In the genomic region with DNA sequence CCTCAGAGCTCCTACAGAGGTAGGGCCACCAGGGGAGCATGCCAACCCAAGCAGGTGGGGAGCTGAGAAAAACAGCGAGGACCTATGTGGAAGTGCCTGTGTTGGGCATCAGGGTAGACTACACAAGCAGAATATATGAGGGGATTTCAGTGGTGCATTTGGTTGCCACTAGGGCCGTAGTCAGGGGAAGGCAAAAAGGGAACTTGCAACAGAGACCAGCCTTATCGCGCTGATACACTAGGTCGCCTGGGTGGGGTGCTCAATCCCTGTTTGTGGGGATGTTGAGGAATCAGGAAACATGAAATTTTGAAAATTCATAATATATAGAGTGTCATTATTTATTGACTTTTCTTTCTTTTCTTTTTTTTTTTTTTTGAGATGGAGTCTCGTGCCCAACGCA, we compare ENCODE assay signal across 1 cellular context.
TF ChIP-seq lines count a peak whose summit lies in the region.

No MANE protein-coding gene starts in this region.

TF ChIP-seq in GM12878, 131 proteins besides CTCF, POLR2A, EP300 and RAD21 (continued from another document):
- TF ChIP-seq, protein P1, sequence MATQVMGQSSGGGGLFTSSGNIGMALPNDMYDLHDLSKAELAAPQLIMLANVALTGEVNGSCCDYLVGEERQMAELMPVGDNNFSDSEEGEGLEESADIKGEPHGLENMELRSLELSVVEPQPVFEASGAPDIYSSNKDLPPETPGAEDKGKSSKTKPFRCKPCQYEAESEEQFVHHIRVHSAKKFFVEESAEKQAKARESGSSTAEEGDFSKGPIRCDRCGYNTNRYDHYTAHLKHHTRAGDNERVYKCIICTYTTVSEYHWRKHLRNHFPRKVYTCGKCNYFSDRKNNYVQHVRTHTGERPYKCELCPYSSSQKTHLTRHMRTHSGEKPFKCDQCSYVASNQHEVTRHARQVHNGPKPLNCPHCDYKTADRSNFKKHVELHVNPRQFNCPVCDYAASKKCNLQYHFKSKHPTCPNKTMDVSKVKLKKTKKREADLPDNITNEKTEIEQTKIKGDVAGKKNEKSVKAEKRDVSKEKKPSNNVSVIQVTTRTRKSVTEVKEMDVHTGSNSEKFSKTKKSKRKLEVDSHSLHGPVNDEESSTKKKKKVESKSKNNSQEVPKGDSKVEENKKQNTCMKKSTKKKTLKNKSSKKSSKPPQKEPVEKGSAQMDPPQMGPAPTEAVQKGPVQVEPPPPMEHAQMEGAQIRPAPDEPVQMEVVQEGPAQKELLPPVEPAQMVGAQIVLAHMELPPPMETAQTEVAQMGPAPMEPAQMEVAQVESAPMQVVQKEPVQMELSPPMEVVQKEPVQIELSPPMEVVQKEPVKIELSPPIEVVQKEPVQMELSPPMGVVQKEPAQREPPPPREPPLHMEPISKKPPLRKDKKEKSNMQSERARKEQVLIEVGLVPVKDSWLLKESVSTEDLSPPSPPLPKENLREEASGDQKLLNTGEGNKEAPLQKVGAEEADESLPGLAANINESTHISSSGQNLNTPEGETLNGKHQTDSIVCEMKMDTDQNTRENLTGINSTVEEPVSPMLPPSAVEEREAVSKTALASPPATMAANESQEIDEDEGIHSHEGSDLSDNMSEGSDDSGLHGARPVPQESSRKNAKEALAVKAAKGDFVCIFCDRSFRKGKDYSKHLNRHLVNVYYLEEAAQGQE (IDR thresholded peaks at IDR 0.05; ENCODE audit: low read depth, low read length) = no peak
- TF ChIP-seq MXI1 (IDR thresholded peaks at IDR 0.05; ENCODE audit: low read depth, low read length) (no peak), POLR2AphosphoS2 (IDR thresholded peaks at IDR 0.05; ENCODE audit: low read depth, low read length) (no peak), GABPA (IDR thresholded peaks at IDR 0.05; ENCODE audit: low read depth) (no peak), NRF1 (conservative IDR thresholded peaks at IDR 0.05; ENCODE audit: low read depth, low read length) (no peak), NR2F1 (conservative IDR thresholded peaks at IDR 0.05) (no peak)
